In genomic region chr2:45013229-45014015, GRCh38 we compare ENCODE assay signal across 1 cellular context.
TF ChIP-seq lines count a peak whose summit lies in the region.

No MANE protein-coding gene starts in this region.

TF ChIP-seq in HepG2, 621 proteins besides CTCF, POLR2A, EP300 and RAD21:
- TF ChIP-seq ZNF563 (CRISPR knock-in tag; IDR thresholded peaks at IDR 0.05) = no peak
- TF ChIP-seq BCL3 (CRISPR knock-in tag; IDR thresholded peaks at IDR 0.05) = no peak
- TF ChIP-seq SMAD3 (CRISPR knock-in tag; IDR thresholded peaks at IDR 0.05) = no peak
- no peak for TF ChIP-seq RARG (CRISPR knock-in tag; IDR thresholded peaks at IDR 0.05; ENCODE audit: low read depth)
- peak; percentile 3 for TF ChIP-seq HNRNPK (IDR thresholded peaks at IDR 0.05; ENCODE audit: low read depth, low read length, poor library complexity, severe bottlenecking)
- 0 out of 2 replicates have a peak, but pooled peaks have one; percentile 8 for TF ChIP-seq DR1 (CRISPR knock-in tag; IDR thresholded peaks at IDR 0.05)
- TF ChIP-seq ZNF598 (CRISPR knock-in tag; IDR thresholded peaks at IDR 0.05; ENCODE audit: borderline replicate concordance) = no peak
- no peak for TF ChIP-seq NR1H2 (CRISPR knock-in tag; IDR thresholded peaks at IDR 0.05; ENCODE audit: borderline replicate concordance, low read depth)
- TF ChIP-seq ZNF101 (CRISPR knock-in tag; IDR thresholded peaks at IDR 0.05; ENCODE audit: borderline replicate concordance, low read depth) = no peak
- TF ChIP-seq ESRRA (CRISPR knock-in tag; IDR thresholded peaks at IDR 0.05; ENCODE audit: low read depth) = no peak
- TF ChIP-seq E2F5 (CRISPR knock-in tag; conservative IDR thresholded peaks at IDR 0.05) = no peak
- no peak for TF ChIP-seq MTF2 (CRISPR knock-in tag; IDR thresholded peaks at IDR 0.05; ENCODE audit: borderline replicate concordance)
- no peak for TF ChIP-seq PHB2 (IDR thresholded peaks at IDR 0.05; ENCODE audit: partially characterized antibody)
- no peak for TF ChIP-seq ZNF580 (CRISPR knock-in tag; IDR thresholded peaks at IDR 0.05; ENCODE audit: borderline replicate concordance, low read depth)
- TF ChIP-seq MTF1 (CRISPR knock-in tag; IDR thresholded peaks at IDR 0.05) = no peak
